Comparison of ENCODE assay signal across 8 cellular contexts in genomic region chr11:65899356-65900124, GRCh38.
DNase-seq lines count a peak whose midpoint lies in the region.

No MANE protein-coding gene starts in this region.

- in situ Hi-C loops in HAP-1 (cut with MboI; ENCODE audit: low sequenced_read_pairs), result no loop called here

- no peaks in the 10 kb centered on the region for H3K27me3 ChIP-seq in HAP-1 (ENCODE audit: low read depth)

- H3K4me1 ChIP-seq in HAP-1, result peaks cover 10% of the 10 kb centered on the region

- H3K4me3 ChIP-seq in HAP-1 (peak overlapping the region; percentile 75), iPS-18c (ENCODE audit: insufficient read depth, low read depth, low read length) (peak overlapping the region; percentile 61)

- DNase-seq in HAP-1 (ENCODE audit: low spot score in 2 of 2) (peak in 1 of 2 experiments; percentile 72), T follicular helper cell (ENCODE audit: low read depth) (peak; percentile 39), amniotic stem cell (lab: John Stamatoyannopoulos, UW) (peak; percentile 77), NCI-H146 treated with DMSO at 0.1 percent for 48 hours (lab: John Stamatoyannopoulos, UW; ENCODE audit: unreplicated experiment) (no peak), NCI-H774 (lab: John Stamatoyannopoulos, UW) (no peak), Ammon's horn (ENCODE audit: low spot score) (no peak)
- peak; percentile 63 to 71 for DNase-seq in stimulated activated CD4-positive, alpha-beta T cell treated with anti-CD3 and anti-CD28 coated beads, Interleukin-12 subunit alpha, Interleukin-12 subunit beta, amount 100 ng/mL, for 24 hours (ENCODE audit: low read depth in 2 of 2)

- H3K9me3 ChIP-seq in HAP-1 (no peaks in the 10 kb centered on the region), iPS-18c (ENCODE audit: control insufficient read depth, insufficient read depth, low read length) (no peaks in the 10 kb centered on the region)

- peaks cover 14% of the 10 kb centered on the region for H3K36me3 ChIP-seq in HAP-1 (replicated peaks)

Comparison
In these comparisons a context has a peak if more than half of its experiments do, and no peak if none do; other contexts are left out.
1. DNase-seq: peak in T follicular helper cell (single experiment), amniotic stem cell (single experiment) and stimulated activated CD4-positive, alpha-beta T cell treated with anti-CD3 and anti-CD28 coated beads, Interleukin-12 subunit alpha, Interleukin-12 subunit beta, amount 100 ng/mL, for 24 hours (2 of 2); none in NCI-H146 treated with DMSO at 0.1 percent for 48 hours (single experiment), NCI-H774 (single experiment) and Ammon's horn (single experiment).